8 cellular contexts compared by ENCODE assay signal in the genomic region with DNA sequence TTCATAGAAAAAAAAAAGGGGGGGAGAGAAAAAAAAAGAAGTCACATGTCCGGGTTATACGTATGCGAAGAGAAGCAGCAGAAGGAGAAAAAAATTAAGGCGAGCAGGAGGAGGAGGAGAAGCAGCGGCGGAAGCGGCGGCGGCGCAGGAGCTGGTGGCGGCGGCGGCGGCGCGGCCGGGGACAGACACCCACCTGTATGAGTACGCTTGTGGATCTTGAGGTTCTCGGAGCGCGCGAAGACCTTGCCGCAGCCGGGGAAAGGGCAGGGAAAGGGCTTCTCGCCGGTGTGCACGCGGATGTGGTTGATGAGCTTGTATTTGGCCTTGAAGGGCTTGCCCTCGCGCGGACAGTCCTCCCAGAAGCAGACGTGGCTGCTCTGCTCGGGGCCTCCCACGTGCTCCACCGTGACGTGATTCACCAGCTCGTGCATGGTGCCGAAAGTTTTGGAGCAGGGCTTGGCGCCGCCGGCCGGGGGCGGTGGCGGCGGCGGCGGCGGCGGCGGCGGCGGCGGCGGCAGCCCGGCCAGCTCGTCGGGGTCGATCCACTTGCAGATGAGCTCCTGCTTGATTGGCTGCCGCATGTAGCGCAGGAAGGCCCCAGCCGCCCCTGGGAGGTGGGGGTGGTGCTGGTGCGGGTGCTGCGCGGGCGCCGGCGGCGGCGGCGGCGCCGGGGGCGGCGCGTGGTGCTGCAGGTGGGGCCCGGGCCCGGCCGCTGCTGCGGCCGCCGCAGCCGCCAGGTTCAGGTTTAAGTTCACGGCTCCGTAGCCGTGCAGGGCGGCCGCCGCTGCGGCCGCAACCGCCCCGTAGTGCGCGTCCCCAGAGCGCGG. TPM values are rescaled to one million over a fixed set of nuclear protein-coding genes. Genes with fewer than 3 reads are reported as not detected.
DNase-seq lines count a peak whose midpoint lies in the region; ATAC-seq and TF ChIP-seq lines count a peak whose summit lies in the region.

No MANE protein-coding gene starts in this region.

- peaks cover 8 to 13% of the 10 kb centered on the region in 2 donors for H3K36me3 Mint-ChIP-seq in CD4-positive, alpha-beta memory T cell

- no CpG with 5 or more reads among the region's 96 CpGs for WGBS in neuronal stem cell (ENCODE audit: extremely low coverage in 2 of 2, insufficient read length in 2 of 2, insufficient replicate concordance in 1 of 2), 2 donors

- H3K4me2 ChIP-seq in HCT116 (ENCODE audit: low read length) (peak overlapping the region; percentile 99), neuronal stem cell (ENCODE audit: insufficient read depth, low read length, poor library complexity, severe bottlenecking) (peak overlapping the region; percentile 95)

- H4K20me1 ChIP-seq in HCT116 (ENCODE audit: insufficient read depth) = no peaks in the 10 kb centered on the region

- H3K27me3 ChIP-seq in CD4-positive, alpha-beta memory T cell (ENCODE audit: insufficient read depth, low read length) = peaks cover 72% of the 10 kb centered on the region
- no peaks in the 10 kb centered on the region for H3K27me3 ChIP-seq in HCT116 (ENCODE audit: insufficient read depth, low read length)
- H3K27me3 ChIP-seq in duodenal mucosa (ENCODE audit: control insufficient read depth in 1 of 2, insufficient read depth in 2 of 2, low read length in 2 of 2) = peaks cover 85 to 87% of the 10 kb centered on the region in 2 donors
- H3K27me3 ChIP-seq in neuronal stem cell (ENCODE audit: control insufficient read depth in 3 of 3, insufficient read depth in 3 of 3, low read depth in 1 of 3, low read length in 3 of 3) = peaks cover 0 to 17% (median 5%) of the 10 kb centered on the region in 3 experiments

- peaks cover 32% of the 10 kb centered on the region for H3K4me1 ChIP-seq in CD4-positive, alpha-beta memory T cell (ENCODE audit: insufficient read depth, low read length)
- H3K4me1 ChIP-seq in HCT116 (ENCODE audit: control insufficient read depth in 1 of 2, insufficient read depth in 2 of 2, low read length in 2 of 2) = peaks cover 10 to 33% of the 10 kb centered on the region in 2 experiments
- H3K4me1 ChIP-seq in duodenal mucosa (ENCODE audit: control insufficient read depth in 1 of 2, insufficient read depth in 2 of 2, low read length in 2 of 2) = peaks cover 10 to 18% of the 10 kb centered on the region in 2 donors
- H3K4me1 ChIP-seq in neuronal stem cell (ENCODE audit: control insufficient read depth in 2 of 2, insufficient read depth in 1 of 2, low read depth in 1 of 2, low read length in 2 of 2) = peaks cover 22 to 27% of the 10 kb centered on the region in 2 donors

- H3K23ac ChIP-seq in neuronal stem cell (ENCODE audit: low read depth, low read length, poor library complexity) = peak overlapping the region; percentile 99

- no peak for TF ChIP-seq CTCF in HCT116 (IDR thresholded peaks at IDR 0.05 in 2 of 3, conservative IDR thresholded peaks at IDR 0.05 in 1 of 3; ENCODE audit: borderline replicate concordance in 1 of 3, insufficient read depth in 1 of 3, low read depth in 2 of 3, low read length in 2 of 3)

- H3K9me2 ChIP-seq in HCT116 (ENCODE audit: insufficient read depth) = no peaks in the 10 kb centered on the region

- peak overlapping the region in 1 of 2 donors; percentile 38 for H3K4me3 ChIP-seq in CD4-positive, alpha-beta memory T cell (ENCODE audit: low read length in 2 of 2)
- H3K4me3 ChIP-seq in HCT116 (replicated peaks in 1 of 2; ENCODE audit: low read depth in 1 of 2, low read length in 2 of 2) (peak overlapping the region; percentile 79 to 82), duodenal mucosa (ENCODE audit: low read depth in 1 of 2, low read length in 2 of 2) (peak overlapping the region; percentile 29 to 61), neuronal stem cell (ENCODE audit: low read length in 2 of 2) (peak overlapping the region; percentile 97 to 99)

- no peak overlapping the region for H3K27ac ChIP-seq in CD4-positive, alpha-beta memory T cell (ENCODE audit: low read depth, low read length)
- H3K27ac ChIP-seq in HCT116 (ENCODE audit: low read depth, low read length) (peak overlapping the region; percentile 97), duodenal mucosa (ENCODE audit: low read depth, low read length) (no peak overlapping the region), neuronal stem cell (replicated peaks; ENCODE audit: low read length) (peak overlapping the region; percentile 82)

- ATAC-seq in HCT116 = peak; percentile 78
- ATAC-seq in HG03095 (IDR thresholded peaks at IDR 0.05; ENCODE audit: unreplicated experiment) = no peak
- ATAC-seq in GM21529 (IDR thresholded peaks at IDR 0.05; ENCODE audit: unreplicated experiment) = no peak

- H2BK12ac ChIP-seq in neuronal stem cell (ENCODE audit: low read length) = peak overlapping the region; percentile 75

- H3K27me3 Mint-ChIP-seq in CD4-positive, alpha-beta memory T cell = peaks cover 65 to 68% of the 10 kb centered on the region in 2 donors

- H2AFZ ChIP-seq in HCT116 (ENCODE audit: low read depth, low read length, poor library complexity, severe bottlenecking) (no peak overlapping the region), neuronal stem cell (ENCODE audit: low read length) (no peak overlapping the region)

- RAD21 ChIA-PET in HCT116 (lab: Charles Lee; ENCODE audit: low non-redundant PET in 1 of 2, low total read pairs in 2 of 2, uncharacterized antibody in 2 of 2, unreplicated experiment in 2 of 2) = interaction anchor here in 1 of 2 experiments (0.6 kb wide), 1 partner anchor 202 kb away, joined by 4 read pairs; no protein-coding TSS in a partner anchor

- H3K4me3 Mint-ChIP-seq in CD4-positive, alpha-beta memory T cell = peak overlapping the region; percentile 73 to 89 (median 84)

- no peak overlapping the region for H4K8ac ChIP-seq in neuronal stem cell (ENCODE audit: low read depth, low read length)

- no peaks in the 10 kb centered on the region for H3K36me3 ChIP-seq in CD4-positive, alpha-beta memory T cell (ENCODE audit: insufficient read depth, low read length)
- H3K36me3 ChIP-seq in HCT116 (ENCODE audit: control insufficient read depth in 1 of 2, insufficient read depth in 2 of 2, low read length in 2 of 2) (peaks cover 4 to 11% of the 10 kb centered on the region in 2 experiments; a peak in 2 of 4 replicates), duodenal mucosa (ENCODE audit: control insufficient read depth in 1 of 2, insufficient read depth in 2 of 2, low read length in 2 of 2) (no peaks in the 10 kb centered on the region), neuronal stem cell (replicated peaks in 1 of 2; ENCODE audit: control insufficient read depth in 2 of 2, insufficient read depth in 2 of 2, low read length in 2 of 2) (peaks cover 10 to 44% of the 10 kb centered on the region in 2 donors)

- peak overlapping the region; percentile 99 for H2BK5ac ChIP-seq in neuronal stem cell (ENCODE audit: low read length)

- POLR2A ChIA-PET in CD4-positive, alpha-beta memory T cell (lab: Charles Lee; ENCODE audit: partially characterized antibody) = interaction anchor here (1.0 to 1.8 kb wide), 6 partner anchors 10 to 312 kb away, joined by 3 to 11 read pairs (median 8); no protein-coding TSS in a partner anchor
- POLR2A ChIA-PET in HCT116 (lab: Charles Lee) = interaction anchor here (0.9 to 3.0 kb wide), 2 partner anchors 11 to 44 kb away, joined by 4 to 21 read pairs; partner anchors contain the start of gene ZIC2

- CTCF ChIA-PET in CD4-positive, alpha-beta memory T cell (lab: Charles Lee; ENCODE audit: partially characterized antibody) = interaction anchor here (0.9 kb wide), 1 partner anchor 14 kb away, joined by 3 read pairs; no protein-coding TSS in a partner anchor
- CTCF ChIA-PET in HCT116 (lab: Charles Lee) = interaction anchor here (0.8 to 1.5 kb wide), 2 partner anchors 11 to 265 kb away, joined by 3 read pairs; no protein-coding TSS in a partner anchor

- TF ChIP-seq POLR2A in HCT116 (IDR thresholded peaks at IDR 0.05; ENCODE audit: borderline replicate concordance, extremely low read depth, insufficient read depth, insufficient read length) = peak; percentile 12

- no peak overlapping the region for H4K91ac ChIP-seq in neuronal stem cell (ENCODE audit: low read depth, low read length, poor library complexity)

- H3K27ac Mint-ChIP-seq in CD4-positive, alpha-beta memory T cell = peak overlapping the region in 5 of 7 donors; percentile 8 to 93 (median 89)

- peaks cover 0 to 57% (median 32%) of the 10 kb centered on the region in 8 donors for H3K9me3 Mint-ChIP-seq in CD4-positive, alpha-beta memory T cell

- H3K14ac ChIP-seq in neuronal stem cell (ENCODE audit: low read length) = peak overlapping the region; percentile 97

- peaks cover 10% of the 10 kb centered on the region for H3K79me1 ChIP-seq in neuronal stem cell (ENCODE audit: low read depth, low read length)

- H3K4ac ChIP-seq in neuronal stem cell (ENCODE audit: low read length) = peak overlapping the region; percentile 91

- H3K9ac ChIP-seq in HCT116 (ENCODE audit: low read length) = peak overlapping the region; percentile 96
- no peak overlapping the region for H3K9ac ChIP-seq in duodenal mucosa (ENCODE audit: low read depth in 1 of 2, low read length in 2 of 2)
- peak overlapping the region; percentile 99 for H3K9ac ChIP-seq in neuronal stem cell (ENCODE audit: low read depth, low read length, poor library complexity)

- no TSS peak for BruUV-seq in HCT116 (replicated peaks; lab: Mats Ljungman, UMichigan)

- peak overlapping the region; percentile 97 for H2BK15ac ChIP-seq in neuronal stem cell (ENCODE audit: low read length)

- peak overlapping the region; percentile 98 for H2BK120ac ChIP-seq in neuronal stem cell (ENCODE audit: low read depth, low read length)

- peak overlapping the region; percentile 86 for H2AK5ac ChIP-seq in neuronal stem cell (ENCODE audit: low read depth, low read length)

- TF ChIP-seq RAD21 in HCT116 (IDR thresholded peaks at IDR 0.05; ENCODE audit: low read depth) = no peak

- peaks cover 50% of the 10 kb centered on the region for H3K79me2 ChIP-seq in HCT116 (ENCODE audit: insufficient read depth, low read length)

- no peaks in the 10 kb centered on the region for H3K9me3 ChIP-seq in CD4-positive, alpha-beta memory T cell (ENCODE audit: control insufficient read depth in 1 of 2, low read length in 2 of 2)
- no peaks in the 10 kb centered on the region for H3K9me3 ChIP-seq in HCT116 (ENCODE audit: control insufficient read depth in 1 of 2, insufficient read depth in 1 of 2, low read depth in 1 of 2, low read length in 2 of 2)
- H3K9me3 ChIP-seq in duodenal mucosa (ENCODE audit: control insufficient read depth in 1 of 2, low read length in 2 of 2) = no peaks in the 10 kb centered on the region
- no peaks in the 10 kb centered on the region for H3K9me3 ChIP-seq in neuronal stem cell (replicated peaks in 1 of 2; ENCODE audit: control insufficient read depth in 2 of 2, insufficient read depth in 1 of 2, low read depth in 1 of 2, low read length in 2 of 2)

- H3K4me1 Mint-ChIP-seq in CD4-positive, alpha-beta memory T cell = peaks cover 10 to 44% (median 20%) of the 10 kb centered on the region in 4 donors

- intact Hi-C loops in CD4-positive, alpha-beta memory T cell (cut with micrococcal nuclease) = no loop called here
- intact Hi-C loops in HCT116 (cut with micrococcal nuclease) = loop anchor here (5.0 kb wide), 3 partner anchors 272 to 542 kb away; no protein-coding TSS in a partner anchor

- peak overlapping the region; percentile 100 for H3K18ac ChIP-seq in neuronal stem cell (ENCODE audit: low read length)

- peak in 3 of 5 donors; percentile 45 to 64 (median 54) for DNase-seq in CD4-positive, alpha-beta memory T cell
- DNase-seq in HCT116 (ENCODE audit: low read depth, low spot score) = peak; percentile 66
- peak; percentile 65 for DNase-seq in SW480 (ENCODE audit: low spot score)
- no peak for DNase-seq in neuronal stem cell (ENCODE audit: low spot score)
- DNase-seq in HuH-7 (ENCODE audit: low spot score) = no peak

RNA-seq across cellular contexts. Expression of gene ZIC5, which starts 1.4 kb away (rescaled TPM):
- total RNA-seq in CD4-positive, alpha-beta memory T cell = not detected
- polyA plus RNA-seq in CD4-positive, alpha-beta memory T cell = not detected
- total RNA-seq in HCT116 (2021; ENCODE audit: unreplicated experiment) = 10.3 TPM
- polyA plus RNA-seq in HCT116 (2012) = 3.1 and 3.7 TPM in 2 replicates
- 18.1 TPM for polyA plus RNA-seq in neuronal stem cell (2013, experiment 1 of 2)
- 18.3 TPM for polyA plus RNA-seq in neuronal stem cell (2013, experiment 2 of 2)

RNA-seq across cellular contexts. Expression of gene ZIC2, which starts 11.4 kb away (rescaled TPM):
- not detected for total RNA-seq in CD4-positive, alpha-beta memory T cell
- not detected for polyA plus RNA-seq in CD4-positive, alpha-beta memory T cell
- 44.4 TPM for total RNA-seq in HCT116 (2021; ENCODE audit: unreplicated experiment)
- polyA plus RNA-seq in HCT116 (2012) = 15.1 and 15.3 TPM in 2 replicates
- polyA plus RNA-seq in neuronal stem cell (2013, experiment 1 of 2) = 120 TPM
- 122 TPM for polyA plus RNA-seq in neuronal stem cell (2013, experiment 2 of 2)

Comparison
In these comparisons a context has a peak if more than half of its experiments do, and no peak if none do; other contexts are left out.
1. DNase-seq: peak in CD4-positive, alpha-beta memory T cell (3 of 5), HCT116 (single experiment) and SW480 (single experiment); none in neuronal stem cell (single experiment) and HuH-7 (single experiment).
2. H3K27ac ChIP-seq: peak in HCT116 (single experiment) and neuronal stem cell (single experiment); none in CD4-positive, alpha-beta memory T cell (single experiment) and duodenal mucosa (single experiment).
3. H3K9ac ChIP-seq: peak in HCT116 (single experiment) and neuronal stem cell (single experiment); none in duodenal mucosa (0 of 2).
4. RNA of gene ZIC5, which starts 1.4 kb away (total RNA-seq): 10.3 TPM in HCT116 (single experiment); not detected in CD4-positive, alpha-beta memory T cell; every median in the first group is over 10 times any median in the second.
5. RNA of gene ZIC2, which starts 11.4 kb away (total RNA-seq): 44.4 TPM in HCT116 (single experiment); not detected in CD4-positive, alpha-beta memory T cell; every median in the first group is over 10 times any median in the second.